24 cellular contexts compared by ENCODE assay signal in the genomic region with DNA sequence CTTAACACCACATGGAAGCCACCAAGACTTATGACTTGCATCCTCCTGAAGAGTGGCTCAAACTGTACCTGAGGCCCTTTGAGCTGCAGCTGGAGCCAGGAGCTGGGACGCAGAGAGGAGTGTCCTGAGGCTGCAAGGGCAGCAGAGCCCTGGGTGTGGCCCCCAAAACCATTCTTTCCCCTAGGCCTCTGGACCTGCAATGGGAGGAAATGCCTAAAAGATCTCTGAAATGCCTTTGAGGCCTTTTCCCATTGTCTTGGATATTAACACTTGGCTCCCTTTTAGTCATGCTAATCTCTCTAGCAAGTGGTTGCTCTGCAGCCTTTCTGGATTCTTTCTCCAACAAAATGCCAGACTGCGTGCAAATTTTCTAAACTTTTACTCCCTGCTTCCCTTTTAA.
"Had no signal": no experiment of that assay in that cellular context is flagged by ENCODE, and none has a peak within 500 bp of the region (broad histone marks: within the 10 kb centered on the region; RNA-seq: fewer than 3 reads in every experiment).

No MANE protein-coding gene starts in this region.

- H3K36me3 ChIP-seq: gastroesophageal sphincter, pancreas, upper lobe of left lung had no signal

- H3K9me3 ChIP-seq: gastroesophageal sphincter, pancreas, upper lobe of left lung had no signal

- DNase-seq: activated CD4-positive, alpha-beta T cell treated with anti-CD3 and anti-CD28 coated beads, Interleukin-2, amount 50 U/mL, for 4 hours; activated CD4-positive, CD25-positive, alpha-beta regulatory T cell treated with anti-CD3 and anti-CD28 coated beads, Interleukin-2, amount 50 U/mL, for 72 hours; activated CD8-positive, alpha-beta memory T cell treated with anti-CD3 and anti-CD28 coated beads for 24 hours; activated CD8-positive, alpha-beta memory T cell treated with anti-CD3 and anti-CD28 coated beads, Interleukin-2, amount 50 U/mL, for 4 hours; activated T-cell treated with anti-CD3 and anti-CD28 coated beads, Interleukin-2, amount 50 U/mL, for 24 hours; aorta; effector memory CD4-positive, alpha-beta T cell; head of caudate nucleus; hypothalamus; left cardiac atrium; pancreas; right cardiac atrium; stimulated activated CD4-positive, alpha-beta T cell treated with anti-CD3 and anti-CD28 coated beads, Interleukin-4, amount 100 ng/mL, for 4 hours; stimulated activated naive CD8-positive, alpha-beta T cell treated with anti-CD3 and anti-CD28 coated beads, Interleukin-15, Interleukin-2, amounts not matched to agents 100 U/mL and 50 U/mL, for 24 hours; T-helper 2 cell; upper lobe of left lung had no signal

- H3K4me3 ChIP-seq: gastroesophageal sphincter, pancreas, upper lobe of left lung had no signal

- H3K36me3 Mint-ChIP-seq: brain had no signal

- H3K27ac ChIP-seq: gastroesophageal sphincter, pancreas, upper lobe of left lung, VCaP had no signal

- H3K9me3 Mint-ChIP-seq: activated T-helper 17 cell treated with anti-CD3 and anti-CD28 coated beads, Interleukin-2, amount 50 U/mL, for 72 hours; dendritic cell treated with granulocyte-macrophage colony-stimulating factor and Interleukin-4, amounts not matched to agents 40 ng/mL and 50 ng/mL, for 4 days had no signal

- H3K27ac Mint-ChIP-seq: activated naive CD4-positive, alpha-beta T cell treated with anti-CD3 and anti-CD28 coated beads, Interleukin-2, amount 50 U/mL, for 72 hours; activated T-cell treated with anti-CD3 and anti-CD28 coated beads, Interleukin-2, amount 50 U/mL, for 24 hours; activated T-helper 17 cell treated with anti-CD3 and anti-CD28 coated beads, Interleukin-2, amount 50 U/mL, for 72 hours; brain; dendritic cell treated with granulocyte-macrophage colony-stimulating factor and Interleukin-4, amounts not matched to agents 40 ng/mL and 50 ng/mL, for 4 days; nephron had no signal

- H3K4me3 Mint-ChIP-seq: activated T-cell treated with anti-CD3 and anti-CD28 coated beads, Interleukin-2, amount 50 U/mL, for 24 hours; activated T-helper 17 cell treated with anti-CD3 and anti-CD28 coated beads, Interleukin-2, amount 50 U/mL, for 72 hours; brain; dendritic cell treated with granulocyte-macrophage colony-stimulating factor and Interleukin-4, amounts not matched to agents 40 ng/mL and 50 ng/mL, for 4 days; nephron had no signal

- H3K4me1 ChIP-seq: pancreas, upper lobe of left lung had no signal

- ATAC-seq: activated naive CD4-positive, alpha-beta T cell treated with anti-CD3 and anti-CD28 coated beads, Interleukin-2, amount 50 U/mL, for 72 hours; activated T-helper 17 cell treated with anti-CD3 and anti-CD28 coated beads, Interleukin-2, amount 50 U/mL, for 72 hours; esophagus mucosa; gastroesophageal sphincter; left cardiac atrium; pancreas; right cardiac atrium; stimulated activated naive CD8-positive, alpha-beta T cell treated with anti-CD3 and anti-CD28 coated beads, Interleukin-15, Interleukin-2, amounts not matched to agents 100 U/mL and 50 U/mL, for 24 hours had no signal

- H3K27me3 Mint-ChIP-seq: activated T-cell treated with anti-CD3 and anti-CD28 coated beads, Interleukin-2, amount 50 U/mL, for 24 hours; activated T-helper 17 cell treated with anti-CD3 and anti-CD28 coated beads, Interleukin-2, amount 50 U/mL, for 72 hours; dendritic cell treated with granulocyte-macrophage colony-stimulating factor and Interleukin-4, amounts not matched to agents 40 ng/mL and 50 ng/mL, for 4 days had no signal

- H3K27me3 ChIP-seq: gastroesophageal sphincter, pancreas, upper lobe of left lung had no signal
